Comparison of ENCODE assay signal across 10 cellular contexts in the genomic region with DNA sequence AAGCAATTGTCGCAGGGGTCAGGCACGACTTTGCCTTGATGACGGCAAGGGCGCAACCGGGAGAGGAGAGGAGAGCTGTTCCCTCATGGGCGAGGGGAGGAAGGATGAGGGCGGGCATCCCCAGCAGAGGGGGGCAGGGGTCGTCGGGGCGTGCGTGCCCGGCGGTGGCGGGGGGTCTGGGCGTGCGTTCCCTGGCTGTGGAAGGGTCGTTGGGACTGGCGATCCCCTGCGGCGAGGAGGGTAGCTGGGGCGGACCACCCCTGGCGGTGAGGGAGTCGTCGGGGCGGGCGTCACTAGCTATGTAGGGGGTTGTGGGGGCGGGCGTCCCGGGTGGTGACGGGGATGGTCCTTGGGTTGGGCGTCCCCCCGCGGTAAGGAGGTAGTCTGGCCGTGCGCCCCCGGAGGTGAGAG. TPM values are rescaled to one million over a fixed set of nuclear protein-coding genes. Genes with fewer than 3 reads are reported as not detected.
DNase-seq lines count a peak whose midpoint lies in the region; ATAC-seq and TF ChIP-seq lines count a peak whose summit lies in the region.
"Had no signal": no experiment of that assay in that cellular context is flagged by ENCODE, and none has a peak within 500 bp of the region (broad histone marks: within the 10 kb centered on the region; RNA-seq: fewer than 3 reads in every experiment).

No MANE protein-coding gene starts in this region.

- peaks cover 0 to 68% (median 35%) of the 10 kb centered on the region in 11 experiments; a peak in 19 of 22 replicates for H4K20me1 ChIP-seq in BLaER1 treated with 17β-estradiol and CSF1 and Interleukin-3, amounts not matched to agents 10 nM and 100 nM

- no peaks in the 10 kb centered on the region for H3K36me3 ChIP-seq in BLaER1 treated with 17β-estradiol and CSF1 and Interleukin-3, amounts not matched to agents 10 nM and 100 nM

- peaks cover 0 to 13% (median 3%) of the 10 kb centered on the region in 11 experiments; a peak in 7 of 22 replicates for H3K9me3 ChIP-seq in BLaER1 treated with 17β-estradiol and CSF1 and Interleukin-3, amounts not matched to agents 10 nM and 100 nM (replicated peaks in 1 of 11)

- H3K36me3 Mint-ChIP-seq in HFFc6 (ENCODE audit: low read depth) (no peaks in the 10 kb centered on the region), MCF 10A (ENCODE audit: insufficient read depth, unreplicated experiment) (no peaks in the 10 kb centered on the region), nephron progenitor cell (ENCODE audit: low read depth) (peaks cover 5% of the 10 kb centered on the region)

- H3K4me2 ChIP-seq in BLaER1 treated with 17β-estradiol and CSF1 and Interleukin-3, amounts not matched to agents 10 nM and 100 nM: peak overlapping the region; percentile 77 to 93 (median 86)

- H3K27me3 ChIP-seq in BLaER1 treated with 17β-estradiol and CSF1 and Interleukin-3, amounts not matched to agents 10 nM and 100 nM: peaks cover 87 to 99% (median 95%) of the 10 kb centered on the region in 11 experiments

- peak overlapping the region; percentile 33 to 67 (median 51); a peak in 19 of 20 replicates for H3K4me3 ChIP-seq in BLaER1 treated with 17β-estradiol and CSF1 and Interleukin-3, amounts not matched to agents 10 nM and 100 nM

- no peak for ATAC-seq in HG02870 (IDR thresholded peaks at IDR 0.05; ENCODE audit: unreplicated experiment)
- no peak for ATAC-seq in GM21360 (IDR thresholded peaks at IDR 0.05; ENCODE audit: unreplicated experiment)

- POLR2A ChIA-PET in MCF 10A (lab: Yijun Ruan, JAX): no interaction called here

- no peak overlapping the region for H3K27ac ChIP-seq in BLaER1 treated with 17β-estradiol and CSF1 and Interleukin-3, amounts not matched to agents 10 nM and 100 nM

- intact Hi-C loops in MCF 10A (cut with micrococcal nuclease): no loop called here

- H3K4me3 Mint-ChIP-seq in HFFc6 (peak overlapping the region; percentile 68; the same call in 1 of the 2 replicates), MCF 10A (ENCODE audit: unreplicated experiment) (peak overlapping the region; percentile 57), nephron progenitor cell (peak overlapping the region; percentile 75)

- CTCF ChIA-PET in MCF 10A (lab: Yijun Ruan, JAX): interaction anchor here (1.4 kb wide), 1 partner anchor 16 kb away, joined by 3 read pairs; no protein-coding TSS in a partner anchor

- BruUV-seq in MCF 10A (replicated peaks; lab: Mats Ljungman, UMichigan): no TSS peak

- peaks cover 41% of the 10 kb centered on the region for H3K27me3 Mint-ChIP-seq in HFFc6 (ENCODE audit: insufficient read depth)
- H3K27me3 Mint-ChIP-seq in MCF 10A (ENCODE audit: insufficient read depth, unreplicated experiment): peaks cover 43% of the 10 kb centered on the region
- peaks cover 100% of the 10 kb centered on the region for H3K27me3 Mint-ChIP-seq in nephron progenitor cell (ENCODE audit: low read depth, poor library complexity)

- peaks cover 12% of the 10 kb centered on the region for H3K4me1 Mint-ChIP-seq in HFFc6 (ENCODE audit: low read depth)
- H3K4me1 Mint-ChIP-seq in MCF 10A (ENCODE audit: insufficient read depth, unreplicated experiment): peaks cover 14% of the 10 kb centered on the region
- H3K4me1 Mint-ChIP-seq in nephron progenitor cell: peaks cover 31% of the 10 kb centered on the region

- DNase-seq in HFFc6: no peak
- DNase-seq in MCF 10A (ENCODE audit: unreplicated experiment): no peak
- no peak for DNase-seq in nephron progenitor cell
- DNase-seq in hepatic stellate cell (ENCODE audit: low spot score): no peak
- DNase-seq in C1 segment of cervical spinal cord (lab: John Stamatoyannopoulos, UW): no peak
- DNase-seq: DMS79 treated with DMSO at 0.1 percent for 48 hours, trophoblast cell had no signal

- TF ChIP-seq CTCF in HFFc6 (IDR thresholded peaks at IDR 0.05): no peak
- no peak for TF ChIP-seq CTCF in MCF 10A (IDR thresholded peaks at IDR 0.05; ENCODE audit: unreplicated experiment)
- no peak for TF ChIP-seq CTCF in nephron progenitor cell (IDR thresholded peaks at IDR 0.05)

- peaks cover 16 to 38% (median 29%) of the 10 kb centered on the region in 10 experiments for H3K4me1 ChIP-seq in BLaER1 treated with 17β-estradiol and CSF1 and Interleukin-3, amounts not matched to agents 10 nM and 100 nM

- H3K9me3 Mint-ChIP-seq in HFFc6 (no peaks in the 10 kb centered on the region), MCF 10A (ENCODE audit: unreplicated experiment) (no peaks in the 10 kb centered on the region), nephron progenitor cell (peaks cover 14% of the 10 kb centered on the region)

- peak overlapping the region in 3 of 11 experiments; percentile 25 to 33 (median 32); a peak in 3 of 22 replicates for H3K9ac ChIP-seq in BLaER1 treated with 17β-estradiol and CSF1 and Interleukin-3, amounts not matched to agents 10 nM and 100 nM

- H3K27ac Mint-ChIP-seq in HFFc6 (no peak overlapping the region), MCF 10A (ENCODE audit: low read depth, unreplicated experiment) (no peak overlapping the region), nephron progenitor cell (no peak overlapping the region)

RNA-seq across cellular contexts. Expression of a gene that starts 1.7 kb away (rescaled TPM):
- 1 to 10 TPM in 3 of 6 experiments, under 1 TPM in 3; 0.67 to 6.1 (median 0.98) TPM for total RNA-seq in HFFc6 (2021; fragmentation: NEBNext Ultra II Directional; extraction: Animal tissue kit (Norgen Biotek cat#: 25700))
- not detected in 2 replicates for total RNA-seq in MCF 10A (2022)

RNA-seq across cellular contexts. Expression of a gene that starts 42.3 kb away (rescaled TPM):
- total RNA-seq in HFFc6 (2021; fragmentation: NEBNext Ultra II Directional; extraction: Animal tissue kit (Norgen Biotek cat#: 25700)): 10 to 100 TPM; 46.3 to 54.7 (median 51.4) TPM
- total RNA-seq in MCF 10A (2022): 79.8 and 85.0 TPM in 2 replicates
